In genomic region chr5:140564196-140565023, GRCh38 we compare ENCODE assay signal across 8 cellular contexts. TPM values are rescaled to one million over a fixed set of nuclear protein-coding genes. Genes with fewer than 3 reads are reported as not detected.
DNase-seq lines count a peak whose midpoint lies in the region; ATAC-seq and TF ChIP-seq lines count a peak whose summit lies in the region.

Gene APBB3, minus strand, starts transcription at chr5:140564598. Its CDS starts 353 bp downstream, at chr5:140564245.
Gene SLC35A4, plus strand, starts transcription at chr5:140564828. Its CDS starts 2,342 bp downstream, at chr5:140567170.

- H3F3A ChIP-seq in smooth muscle cell (ENCODE audit: low read depth) = no peaks in the 10 kb centered on the region

- in situ Hi-C loops in ACHN (cut with HindIII; ENCODE audit: low pct_ligation_motif_present, low pct_unique_long_range_greater_than_20kb, low sequenced_read_pairs) = no loop called here

- no peaks in the 10 kb centered on the region for H3K27me3 ChIP-seq in smooth muscle cell (ENCODE audit: low read depth)

- no peaks in the 10 kb centered on the region for H3K9me3 Mint-ChIP-seq in WTC11

- H3K79me2 ChIP-seq in smooth muscle cell (ENCODE audit: low read depth) = peaks cover 25% of the 10 kb centered on the region

- no peak for TF ChIP-seq CTCF in WTC11 (IDR thresholded peaks at IDR 0.05)
- TF ChIP-seq CTCF in cardiac fibroblast (IDR thresholded peaks at IDR 0.05; ENCODE audit: low read depth, low read length) = no peak
- TF ChIP-seq CTCF in smooth muscle cell (IDR thresholded peaks at IDR 0.05; ENCODE audit: borderline replicate concordance, insufficient read depth, poor library complexity, severe bottlenecking) = no peak

- peaks cover 20% of the 10 kb centered on the region for H3K36me3 Mint-ChIP-seq in WTC11

- H3K4me3 Mint-ChIP-seq in WTC11 = peak within 1 kb of the TSS; percentile 88

- peak; percentile 97 for DNase-seq in ACHN
- peak; percentile 99 for DNase-seq in NCI-H226
- peak; percentile 90 for DNase-seq in WTC11 (ENCODE audit: low spot score)
- DNase-seq in cardiac fibroblast (ENCODE audit: low read depth in 2 of 2) = peak; percentile 99 to 100
- peak; percentile 95 for DNase-seq in iPS-NIHi7 (ENCODE audit: extremely low spot score)
- DNase-seq in smooth muscle cell (lab: John Stamatoyannopoulos, UW; ENCODE audit: unreplicated experiment) = peak; percentile 91

- H4K20me1 ChIP-seq in smooth muscle cell (ENCODE audit: low read depth) = no peaks in the 10 kb centered on the region

- H3K9me3 ChIP-seq in smooth muscle cell (replicated peaks; ENCODE audit: low read depth) = no peaks in the 10 kb centered on the region

- peak within 1 kb of the TSS; percentile 90 to 95 for H3K4me3 ChIP-seq in cardiac fibroblast (replicated peaks in 1 of 2; ENCODE audit: low read depth in 2 of 2, low read length in 2 of 2)
- peak within 1 kb of the TSS; percentile 68 for H3K4me3 ChIP-seq in smooth muscle cell

- ATAC-seq in GM18873 (IDR thresholded peaks at IDR 0.05; ENCODE audit: low FRiP score, unreplicated experiment) (peak; percentile 84), HG03159 (IDR thresholded peaks at IDR 0.05; ENCODE audit: unreplicated experiment) (peak; percentile 87), WTC11 (peak; percentile 87)

- H3K9ac ChIP-seq in smooth muscle cell (ENCODE audit: low read depth) = peak within 1 kb of the TSS; percentile 93

- peaks cover 14% of the 10 kb centered on the region for H3K4me1 ChIP-seq in smooth muscle cell (ENCODE audit: low read depth)

- peak within 1 kb of the TSS; percentile 95 for H3K4me2 ChIP-seq in smooth muscle cell

- H2AFZ ChIP-seq in smooth muscle cell (ENCODE audit: low read depth) = peak within 1 kb of the TSS; percentile 88

- CTCF ChIA-PET in WTC11 (lab: Charles Lee) = interaction anchor here (0.5 to 1.5 kb wide), 8 partner anchors 16 to 325 kb away, joined by 3 to 12 read pairs (median 4); partner anchors contain the start of genes EIF4EBP3, HARS1 and HARS2

- WGBS in smooth muscle cell (ENCODE audit: low lambda C conversion rate) = 1% methylated on average over 64 of the region's 74 CpGs

- H3K27me3 Mint-ChIP-seq in WTC11 (ENCODE audit: low read depth) = peaks cover 3% of the 10 kb centered on the region; the same call in 1 of the 2 replicates

- peak within 1 kb of the TSS; percentile 73 for H3K27ac Mint-ChIP-seq in WTC11

- peak within 1 kb of the TSS; percentile 84 for H3K27ac ChIP-seq in smooth muscle cell (ENCODE audit: low read depth)

- POLR2A ChIA-PET in WTC11 (lab: Charles Lee) = interaction anchor here (0.9 to 4.4 kb wide), 4 partner anchors 16 to 163 kb away, joined by 3 to 29 read pairs (median 4); partner anchors contain the start of genes ANKHD1, DND1 and EIF4EBP3

- peaks cover 19% of the 10 kb centered on the region for H3K4me1 Mint-ChIP-seq in WTC11

- no peaks in the 10 kb centered on the region for H3K36me3 ChIP-seq in smooth muscle cell (ENCODE audit: low read depth)

TF ChIP-seq in WTC11, 78 proteins besides CTCF, POLR2A, EP300 and RAD21 (continues in another document):
- TF ChIP-seq GABPB1 (CRISPR knock-in tag; IDR thresholded peaks at IDR 0.05) (no peak), FOXK1 (CRISPR knock-in tag; IDR thresholded peaks at IDR 0.05) (peak; percentile 71), HMGA2 (CRISPR knock-in tag; IDR thresholded peaks at IDR 0.05) (peak; percentile 10; the same call in 1 of the 2 replicates), IRF2 (CRISPR knock-in tag; IDR thresholded peaks at IDR 0.05; ENCODE audit: borderline replicate concordance, low read depth) (no peak), ZNF317 (CRISPR knock-in tag; IDR thresholded peaks at IDR 0.05; ENCODE audit: borderline replicate concordance, low read depth) (no peak), E2F1 (CRISPR knock-in tag; IDR thresholded peaks at IDR 0.05) (no peak), KAT7 (CRISPR knock-in tag; IDR thresholded peaks at IDR 0.05; ENCODE audit: borderline replicate concordance) (0 out of 2 replicates have a peak, but pooled peaks have one; percentile 86), ARID4B (CRISPR knock-in tag; IDR thresholded peaks at IDR 0.05; ENCODE audit: borderline replicate concordance) (peak; percentile 87), MLX (CRISPR knock-in tag; IDR thresholded peaks at IDR 0.05) (no peak), STAT6 (CRISPR knock-in tag; conservative IDR thresholded peaks at IDR 0.05; ENCODE audit: low read depth) (no peak)

RNA-seq across cellular contexts. Expression of gene APBB3, which starts in this region (rescaled TPM):
- total RNA-seq in WTC11 (2021) = 23.7 to 25.9 TPM (median 25.2 TPM) in 3 replicates
- 11.5 and 19.0 TPM in 2 replicates for total RNA-seq in smooth muscle cell
- 18.8 and 28.3 TPM in 2 replicates for polyA plus RNA-seq in smooth muscle cell

RNA-seq across cellular contexts. Expression of gene SLC35A4, which starts in this region (rescaled TPM):
- 74.7 to 75.7 TPM (median 74.8 TPM) in 3 replicates for total RNA-seq in WTC11 (2021)
- 38.1 and 42.7 TPM in 2 replicates for total RNA-seq in smooth muscle cell
- 75.4 and 82.9 TPM in 2 replicates for polyA plus RNA-seq in smooth muscle cell

Comparison
In these comparisons a context has a peak if more than half of its experiments do, and no peak if none do; other contexts are left out.
1. Peak in every context shown above with its lines: DNase-seq, ATAC-seq, H3K4me3 ChIP-seq and H3K27ac ChIP-seq.